Comparison of ENCODE assay signal across 8 cellular contexts in the genomic region with DNA sequence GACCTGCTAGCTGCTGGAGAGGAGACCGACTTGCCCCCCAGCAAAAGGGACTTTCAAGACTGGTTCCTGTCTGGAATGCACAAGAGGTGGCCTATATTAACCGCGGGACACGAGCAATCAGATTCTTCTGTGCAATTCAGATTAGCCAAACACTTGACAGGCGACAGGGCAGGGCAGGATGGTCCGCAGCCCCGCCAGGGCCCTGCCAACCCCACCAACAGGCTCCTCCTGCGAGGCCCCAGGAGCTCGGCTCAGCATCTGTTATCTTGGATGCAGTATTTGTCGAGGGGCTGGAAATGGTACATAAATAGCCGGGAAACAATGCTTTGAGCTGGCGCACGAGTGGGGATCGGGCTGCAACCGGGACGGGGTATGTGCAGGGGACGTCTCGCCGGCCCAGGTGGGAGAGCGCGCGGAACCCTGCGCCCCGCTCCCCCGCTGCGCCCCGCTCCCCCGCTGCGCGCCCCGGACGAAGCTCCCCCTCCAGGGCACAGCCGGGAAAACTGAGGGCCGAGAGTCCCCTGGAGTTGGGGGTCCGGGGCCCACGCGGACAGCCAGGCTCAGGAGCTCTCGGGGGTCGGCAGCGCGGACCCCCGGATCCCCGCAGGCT. TPM values are rescaled to one million over a fixed set of nuclear protein-coding genes. Genes with fewer than 3 reads are reported as not detected.
DNase-seq lines count a peak whose midpoint lies in the region; ATAC-seq and TF ChIP-seq lines count a peak whose summit lies in the region.

No MANE protein-coding gene starts in this region.

- no peaks in the 10 kb centered on the region for H4K20me1 ChIP-seq in GM23248 (ENCODE audit: insufficient read depth)

- peak overlapping the region; percentile 84 for H3K9ac ChIP-seq in GM23248
- no peak overlapping the region for H3K9ac ChIP-seq in parathyroid adenoma

- H3K9me3 ChIP-seq in GM23248 (ENCODE audit: low read depth) (no peaks in the 10 kb centered on the region), RWPE2 (ENCODE audit: severe bottlenecking) (no peaks in the 10 kb centered on the region), esophagus (ENCODE audit: control insufficient read depth in 2 of 2, insufficient read depth in 1 of 2, low read depth in 1 of 2, low read length in 1 of 2) (peaks cover 0 to 2% of the 10 kb centered on the region in 2 donors), parathyroid adenoma (ENCODE audit: control insufficient read depth, low read length) (no peaks in the 10 kb centered on the region)

- H3K4me2 ChIP-seq in GM23248 (ENCODE audit: unreplicated experiment), result peak overlapping the region; percentile 99
- H3K4me2 ChIP-seq in parathyroid adenoma (ENCODE audit: low read length), result peak overlapping the region; percentile 59

- H3K79me2 ChIP-seq in GM23248 (ENCODE audit: insufficient read depth) (no peaks in the 10 kb centered on the region), parathyroid adenoma (no peaks in the 10 kb centered on the region)

- 1 to 2% methylated on average over 32 to 41 of the region's 43 CpGs for WGBS in GM23248 (ENCODE audit: low coverage in 1 of 2, low lambda C conversion rate in 2 of 2, missing lambda C conversion rate in 2 of 2), 2 experiments
- WGBS in esophagus, 2 donors, result 3 to 4% methylated on average over 33 to 43 of the region's 43 CpGs

- H3K9me2 ChIP-seq in GM23248 (ENCODE audit: insufficient read depth), result no peaks in the 10 kb centered on the region

- in situ Hi-C loops in GM23248 (cut with MboI), result no loop called here

- H3K4me3 ChIP-seq in GM23248 (peak overlapping the region; percentile 74), RWPE2 (ENCODE audit: severe bottlenecking) (peak overlapping the region; percentile 41), esophagus (ENCODE audit: low read depth in 1 of 2, low read length in 2 of 2) (peak overlapping the region; percentile 37 to 47), parathyroid adenoma (ENCODE audit: low read depth, low read length) (peak overlapping the region; percentile 45)

- H3K4me1 ChIP-seq in GM23248 (ENCODE audit: insufficient read depth) (peaks cover 4% of the 10 kb centered on the region; the same call in 1 of the 2 replicates), RWPE2 (ENCODE audit: insufficient read depth, poor library complexity, severe bottlenecking) (no peaks in the 10 kb centered on the region), esophagus (ENCODE audit: control insufficient read depth in 2 of 2, insufficient read depth in 2 of 2, low read length in 1 of 2) (peaks cover 5 to 13% of the 10 kb centered on the region in 2 donors), parathyroid adenoma (no peaks in the 10 kb centered on the region)

- H3K27me3 ChIP-seq in GM23248 (replicated peaks; ENCODE audit: insufficient read depth) (no peaks in the 10 kb centered on the region; the same call in 1 of the 2 replicates), RWPE2 (ENCODE audit: insufficient read depth, poor library complexity, severe bottlenecking) (peaks cover 31% of the 10 kb centered on the region), esophagus (ENCODE audit: control insufficient read depth in 1 of 2, insufficient read depth in 2 of 2, low read length in 2 of 2) (peaks cover 0 to 8% of the 10 kb centered on the region in 2 donors), parathyroid adenoma (ENCODE audit: control insufficient read depth, insufficient read depth, low read length) (no peaks in the 10 kb centered on the region)

- H3K27ac ChIP-seq in GM23248 (peak overlapping the region; percentile 84), RWPE2 (ENCODE audit: poor library complexity, severe bottlenecking) (no peak overlapping the region), esophagus (ENCODE audit: low read depth in 2 of 2, low read length in 1 of 2) (peak overlapping the region; percentile 72 to 85), parathyroid adenoma (peak overlapping the region; percentile 30)

- H3K36me3 ChIP-seq in GM23248 (ENCODE audit: low read depth) (no peaks in the 10 kb centered on the region), RWPE2 (ENCODE audit: low read depth) (no peaks in the 10 kb centered on the region), esophagus (ENCODE audit: control insufficient read depth in 2 of 2, insufficient read depth in 2 of 2, low read length in 1 of 2) (no peaks in the 10 kb centered on the region), parathyroid adenoma (ENCODE audit: control insufficient read depth, insufficient read depth, low read length) (no peaks in the 10 kb centered on the region)

- no peak for TF ChIP-seq CTCF in RWPE2 (IDR thresholded peaks at IDR 0.05; ENCODE audit: poor library complexity, severe bottlenecking)
- TF ChIP-seq CTCF in parathyroid adenoma (IDR thresholded peaks at IDR 0.05), result no peak

- DNase-seq in GM23248 (peak; percentile 49), RWPE2 (ENCODE audit: low spot score) (no peak), HPDE6-E6E7 (ENCODE audit: extremely low spot score) (no peak), hepatic stellate cell (ENCODE audit: low spot score) (no peak)

- peak overlapping the region; percentile 92 for H2AFZ ChIP-seq in GM23248
- H2AFZ ChIP-seq in parathyroid adenoma, result peak overlapping the region; percentile 89

- H3F3A ChIP-seq in GM23248 (ENCODE audit: insufficient read depth), result peaks cover 7% of the 10 kb centered on the region

- peak; percentile 9; the same call in 1 of the 3 replicates for ATAC-seq in RWPE2 (ENCODE audit: low read depth)
- no peak for ATAC-seq in HG02884 (IDR thresholded peaks at IDR 0.05; ENCODE audit: unreplicated experiment)
- no peak for ATAC-seq in HG03432 (IDR thresholded peaks at IDR 0.05; ENCODE audit: unreplicated experiment)

RNA-seq across cellular contexts. Expression of a gene that starts 0.7 kb away (rescaled TPM):
- total RNA-seq in GM23248 (2014; rRNA removed; shearing (Covaris generic)), result 0.13 and 4.3 TPM in 2 replicates
- 0.55 and 0.77 TPM in 2 replicates for polyA plus RNA-seq in GM23248 (2016; fragmentation: Nextera tagmentation; extraction: Ambion mirVana)
- polyA plus RNA-seq in esophagus, result under 1 TPM; 0.29 to 0.93 TPM

RNA-seq across cellular contexts. Expression of a gene that starts 21.0 kb away (rescaled TPM):
- 0.11 TPM in 1 of 2 replicates, not detected in the other for total RNA-seq in GM23248 (2014; rRNA removed; shearing (Covaris generic))
- 0.04 TPM in 1 of 2 replicates, not detected in the other for polyA plus RNA-seq in GM23248 (2016; fragmentation: Nextera tagmentation; extraction: Ambion mirVana)
- under 1 TPM in 1 of 2 donors, not detected in 1; 0.02 TPM for polyA plus RNA-seq in esophagus
